Comparison of ENCODE assay signal across 1 cellular context in genomic region chr1:207868769-207869721, GRCh38.
TF ChIP-seq lines count a peak whose summit lies in the region.

No MANE protein-coding gene starts in this region.

TF ChIP-seq in K562, 482 proteins besides CTCF, POLR2A, EP300 and RAD21 (continued from another document and continues in another):
- TF ChIP-seq XRCC5 (IDR thresholded peaks at IDR 0.05; ENCODE audit: low read depth, low read length): 0 out of 2 replicates have a peak, but pooled peaks have one; percentile 27
- TF ChIP-seq MTA3 (IDR thresholded peaks at IDR 0.05; ENCODE audit: borderline replicate concordance): peak; percentile 50; the same call in 1 of the 2 replicates
- peak; percentile 50; the same call in 1 of the 2 replicates for TF ChIP-seq ELF2 (CRISPR knock-in tag; IDR thresholded peaks at IDR 0.05)
- no peak for TF ChIP-seq DDX20 (tag; IDR thresholded peaks at IDR 0.05; ENCODE audit: low read depth)
- 0 out of 2 replicates have a peak, but pooled peaks have one; percentile 36 for TF ChIP-seq DMBX1 (CRISPR knock-in tag; IDR thresholded peaks at IDR 0.05; ENCODE audit: borderline replicate concordance)
- TF ChIP-seq POLR2G (IDR thresholded peaks at IDR 0.05; ENCODE audit: low read depth, low read length): peak; percentile 82
- TF ChIP-seq CCNT2 (IDR thresholded peaks at IDR 0.05; ENCODE audit: borderline replicate concordance, extremely low read depth, insufficient read length, low read depth, low read length): peak; percentile 90
- no peak for TF ChIP-seq CBX8 (IDR thresholded peaks at IDR 0.05; ENCODE audit: borderline replicate concordance, extremely low read depth, low read depth, low read length, poor library complexity, severe bottlenecking)
- peak; percentile 71 for TF ChIP-seq SMC3 (conservative IDR thresholded peaks at IDR 0.05; ENCODE audit: insufficient read depth, low read depth, low read length)
- no peak for TF ChIP-seq FOXJ2 (tag; IDR thresholded peaks at IDR 0.05)
- TF ChIP-seq HDAC6 (IDR thresholded peaks at IDR 0.05; ENCODE audit: low read depth, low read length): no peak
- TF ChIP-seq UBTF (IDR thresholded peaks at IDR 0.05; ENCODE audit: borderline replicate concordance in 1 of 2, low read depth in 2 of 2, low read length in 2 of 2): peak; percentile 80 to 93
- peak; percentile 63 for TF ChIP-seq TBP (optimal IDR thresholded peaks at IDR 0.05; ENCODE audit: low read depth, low read length)
- no peak for TF ChIP-seq HDGF (IDR thresholded peaks at IDR 0.05)
- TF ChIP-seq CTCFL (IDR thresholded peaks at IDR 0.05; ENCODE audit: borderline replicate concordance, insufficient read depth, low read depth, low read length, poor library complexity, severe bottlenecking): peak; percentile 87
- TF ChIP-seq, protein P1, sequence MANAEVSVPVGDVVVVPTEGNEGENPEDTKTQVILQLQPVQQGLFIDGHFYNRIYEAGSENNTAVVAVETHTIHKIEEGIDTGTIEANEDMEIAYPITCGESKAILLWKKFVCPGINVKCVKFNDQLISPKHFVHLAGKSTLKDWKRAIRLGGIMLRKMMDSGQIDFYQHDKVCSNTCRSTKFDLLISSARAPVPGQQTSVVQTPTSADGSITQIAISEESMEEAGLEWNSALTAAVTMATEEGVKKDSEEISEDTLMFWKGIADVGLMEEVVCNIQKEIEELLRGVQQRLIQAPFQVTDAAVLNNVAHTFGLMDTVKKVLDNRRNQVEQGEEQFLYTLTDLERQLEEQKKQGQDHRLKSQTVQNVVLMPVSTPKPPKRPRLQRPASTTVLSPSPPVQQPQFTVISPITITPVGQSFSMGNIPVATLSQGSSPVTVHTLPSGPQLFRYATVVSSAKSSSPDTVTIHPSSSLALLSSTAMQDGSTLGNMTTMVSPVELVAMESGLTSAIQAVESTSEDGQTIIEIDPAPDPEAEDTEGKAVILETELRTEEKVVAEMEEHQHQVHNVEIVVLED (CRISPR knock-in tag; IDR thresholded peaks at IDR 0.05): peak; percentile 88
- TF ChIP-seq, protein P2, sequence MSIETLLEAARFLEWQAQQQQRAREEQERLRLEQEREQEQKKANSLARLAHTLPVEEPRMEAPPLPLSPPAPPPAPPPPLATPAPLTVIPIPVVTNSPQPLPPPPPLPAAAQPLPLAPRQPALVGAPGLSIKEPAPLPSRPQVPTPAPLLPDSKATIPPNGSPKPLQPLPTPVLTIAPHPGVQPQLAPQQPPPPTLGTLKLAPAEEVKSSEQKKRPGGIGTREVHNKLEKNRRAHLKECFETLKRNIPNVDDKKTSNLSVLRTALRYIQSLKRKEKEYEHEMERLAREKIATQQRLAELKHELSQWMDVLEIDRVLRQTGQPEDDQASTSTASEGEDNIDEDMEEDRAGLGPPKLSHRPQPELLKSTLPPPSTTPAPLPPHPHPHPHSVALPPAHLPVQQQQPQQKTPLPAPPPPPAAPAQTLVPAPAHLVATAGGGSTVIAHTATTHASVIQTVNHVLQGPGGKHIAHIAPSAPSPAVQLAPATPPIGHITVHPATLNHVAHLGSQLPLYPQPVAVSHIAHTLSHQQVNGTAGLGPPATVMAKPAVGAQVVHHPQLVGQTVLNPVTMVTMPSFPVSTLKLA (conservative IDR thresholded peaks at IDR 0.05): peak in 1 of 2 experiments; percentile 39; a peak in 1 of 4 replicates
- TF ChIP-seq ZNF830 (CRISPR knock-in tag; IDR thresholded peaks at IDR 0.05): no peak
- no peak for TF ChIP-seq ZKSCAN3 (CRISPR knock-in tag; IDR thresholded peaks at IDR 0.05)
- TF ChIP-seq FOXP1 (CRISPR knock-in tag; IDR thresholded peaks at IDR 0.05): 0 out of 2 replicates have a peak, but pooled peaks have one; percentile 23
- TF ChIP-seq PRDM10 (IDR thresholded peaks at IDR 0.05; ENCODE audit: partially characterized antibody): no peak
- no peak for TF ChIP-seq ILK (tag; IDR thresholded peaks at IDR 0.05; ENCODE audit: borderline replicate concordance, low read depth)
- TF ChIP-seq MEF2A (IDR thresholded peaks at IDR 0.05; ENCODE audit: control insufficient read depth, low read depth, low read length): no peak
- TF ChIP-seq, protein P3, sequence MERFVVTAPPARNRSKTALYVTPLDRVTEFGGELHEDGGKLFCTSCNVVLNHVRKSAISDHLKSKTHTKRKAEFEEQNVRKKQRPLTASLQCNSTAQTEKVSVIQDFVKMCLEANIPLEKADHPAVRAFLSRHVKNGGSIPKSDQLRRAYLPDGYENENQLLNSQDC (CRISPR knock-in tag; IDR thresholded peaks at IDR 0.05): no peak
- no peak for TF ChIP-seq MEF2D (tag; conservative IDR thresholded peaks at IDR 0.05; ENCODE audit: low read depth)
- TF ChIP-seq, protein P4, sequence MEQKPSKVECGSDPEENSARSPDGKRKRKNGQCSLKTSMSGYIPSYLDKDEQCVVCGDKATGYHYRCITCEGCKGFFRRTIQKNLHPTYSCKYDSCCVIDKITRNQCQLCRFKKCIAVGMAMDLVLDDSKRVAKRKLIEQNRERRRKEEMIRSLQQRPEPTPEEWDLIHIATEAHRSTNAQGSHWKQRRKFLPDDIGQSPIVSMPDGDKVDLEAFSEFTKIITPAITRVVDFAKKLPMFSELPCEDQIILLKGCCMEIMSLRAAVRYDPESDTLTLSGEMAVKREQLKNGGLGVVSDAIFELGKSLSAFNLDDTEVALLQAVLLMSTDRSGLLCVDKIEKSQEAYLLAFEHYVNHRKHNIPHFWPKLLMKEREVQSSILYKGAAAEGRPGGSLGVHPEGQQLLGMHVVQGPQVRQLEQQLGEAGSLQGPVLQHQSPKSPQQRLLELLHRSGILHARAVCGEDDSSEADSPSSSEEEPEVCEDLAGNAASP (IDR thresholded peaks at IDR 0.05): no peak
- TF ChIP-seq, protein P5, sequence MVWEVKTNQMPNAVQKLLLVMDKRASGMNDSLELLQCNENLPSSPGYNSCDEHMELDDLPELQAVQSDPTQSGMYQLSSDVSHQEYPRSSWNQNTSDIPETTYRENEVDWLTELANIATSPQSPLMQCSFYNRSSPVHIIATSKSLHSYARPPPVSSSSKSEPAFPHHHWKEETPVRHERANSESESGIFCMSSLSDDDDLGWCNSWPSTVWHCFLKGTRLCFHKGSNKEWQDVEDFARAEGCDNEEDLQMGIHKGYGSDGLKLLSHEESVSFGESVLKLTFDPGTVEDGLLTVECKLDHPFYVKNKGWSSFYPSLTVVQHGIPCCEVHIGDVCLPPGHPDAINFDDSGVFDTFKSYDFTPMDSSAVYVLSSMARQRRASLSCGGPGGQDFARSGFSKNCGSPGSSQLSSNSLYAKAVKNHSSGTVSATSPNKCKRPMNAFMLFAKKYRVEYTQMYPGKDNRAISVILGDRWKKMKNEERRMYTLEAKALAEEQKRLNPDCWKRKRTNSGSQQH (CRISPR knock-in tag; IDR thresholded peaks at IDR 0.05): no peak
- TF ChIP-seq, protein P6, sequence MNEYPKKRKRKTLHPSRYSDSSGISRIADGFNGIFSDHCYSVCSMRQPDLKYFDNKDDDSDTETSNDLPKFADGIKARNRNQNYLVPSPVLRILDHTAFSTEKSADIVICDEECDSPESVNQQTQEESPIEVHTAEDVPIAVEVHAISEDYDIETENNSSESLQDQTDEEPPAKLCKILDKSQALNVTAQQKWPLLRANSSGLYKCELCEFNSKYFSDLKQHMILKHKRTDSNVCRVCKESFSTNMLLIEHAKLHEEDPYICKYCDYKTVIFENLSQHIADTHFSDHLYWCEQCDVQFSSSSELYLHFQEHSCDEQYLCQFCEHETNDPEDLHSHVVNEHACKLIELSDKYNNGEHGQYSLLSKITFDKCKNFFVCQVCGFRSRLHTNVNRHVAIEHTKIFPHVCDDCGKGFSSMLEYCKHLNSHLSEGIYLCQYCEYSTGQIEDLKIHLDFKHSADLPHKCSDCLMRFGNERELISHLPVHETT (CRISPR knock-in tag; conservative IDR thresholded peaks at IDR 0.05 in 1 of 2, IDR thresholded peaks at IDR 0.05 in 1 of 2): 0 out of 4 replicates have a peak, but pooled peaks of 1 of the 2 experiments have one; percentile 63
- TF ChIP-seq ZNF121 (CRISPR knock-in tag; conservative IDR thresholded peaks at IDR 0.05): no peak
- peak; percentile 22; the same call in 1 of the 2 replicates for TF ChIP-seq KDM2B (CRISPR knock-in tag; IDR thresholded peaks at IDR 0.05)
- peak; percentile 99 for TF ChIP-seq RB1 (IDR thresholded peaks at IDR 0.05; ENCODE audit: low read depth)
- no peak for TF ChIP-seq ZNF507 (tag; conservative IDR thresholded peaks at IDR 0.05)
- TF ChIP-seq MAZ (CRISPR knock-in tag; conservative IDR thresholded peaks at IDR 0.05 in 1 of 2, IDR thresholded peaks at IDR 0.05 in 1 of 2): peak in 1 of 2 experiments; percentile 86; a peak in 2 of 4 replicates
- TF ChIP-seq ZNF589 (CRISPR knock-in tag; IDR thresholded peaks at IDR 0.05; ENCODE audit: low read depth): peak; percentile 53; the same call in 1 of the 2 replicates
- TF ChIP-seq ZBED1 (IDR thresholded peaks at IDR 0.05): no peak
- TF ChIP-seq CHD1 (IDR thresholded peaks at IDR 0.05; ENCODE audit: low read length): peak; percentile 46
- 0 out of 2 replicates have a peak, but pooled peaks have one; percentile 24 for TF ChIP-seq SOX6 (IDR thresholded peaks at IDR 0.05)
- no peak for TF ChIP-seq ZNF274 (IDR thresholded peaks at IDR 0.05; ENCODE audit: borderline replicate concordance, low read depth, low read length)
- TF ChIP-seq ZNF263 (CRISPR knock-in tag; IDR thresholded peaks at IDR 0.05; ENCODE audit: borderline replicate concordance): 0 out of 2 replicates have a peak, but pooled peaks have one; percentile 11
- TF ChIP-seq, protein P7, sequence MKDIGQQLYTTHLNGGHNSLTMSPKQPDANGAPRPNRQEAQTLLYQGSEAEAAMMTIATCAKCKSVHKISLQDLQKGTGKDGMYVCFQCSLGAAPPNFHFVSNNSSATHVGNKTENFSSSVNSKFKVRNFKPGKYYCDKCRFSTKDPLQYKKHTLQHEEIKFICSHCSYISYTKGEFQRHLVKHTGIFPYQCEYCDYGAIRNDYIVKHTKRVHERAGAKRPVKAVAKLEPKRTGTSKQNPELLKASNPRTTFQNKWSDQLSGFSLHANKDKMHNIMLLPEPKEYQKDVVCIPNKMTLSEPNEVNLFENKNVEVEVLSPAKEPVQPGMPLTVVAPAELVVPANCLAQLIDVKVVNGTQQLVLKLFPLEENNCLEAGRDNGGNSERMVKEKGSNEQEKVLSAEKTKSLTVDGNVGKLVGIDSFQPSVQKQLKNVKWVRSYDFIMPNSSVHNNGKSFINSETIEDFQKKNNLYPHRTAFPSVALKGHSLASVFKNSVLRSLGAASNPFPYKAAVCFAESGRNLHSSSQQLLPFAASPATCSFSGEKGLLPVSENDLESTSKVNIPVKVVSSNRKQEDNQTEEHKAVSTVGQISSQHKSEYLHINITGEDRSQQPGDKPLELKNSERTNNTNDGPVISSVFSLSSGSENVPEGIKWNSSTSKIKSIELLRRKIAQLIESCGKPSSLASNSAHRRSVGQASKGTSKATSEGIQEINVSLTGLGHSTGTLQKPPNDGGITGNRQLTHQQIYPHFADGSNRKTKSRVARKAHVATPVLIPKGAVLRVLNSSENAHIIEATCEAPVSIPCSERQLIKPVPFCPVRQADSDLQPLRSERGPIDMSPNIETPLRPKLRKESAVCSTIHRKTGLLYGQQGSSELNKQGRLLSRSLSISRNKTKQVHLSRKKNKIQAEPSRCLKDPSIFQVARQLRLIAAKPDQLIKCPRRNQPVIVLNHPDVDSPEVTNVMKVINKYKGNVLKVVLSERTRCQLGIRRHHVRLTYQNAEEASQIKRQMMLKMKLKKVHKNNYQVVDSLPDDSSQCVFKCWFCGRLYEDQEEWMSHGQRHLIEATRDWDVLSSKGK (CRISPR knock-in tag; IDR thresholded peaks at IDR 0.05): no peak
